ENCODE assay signal across 17 cellular contexts in the genomic region with DNA sequence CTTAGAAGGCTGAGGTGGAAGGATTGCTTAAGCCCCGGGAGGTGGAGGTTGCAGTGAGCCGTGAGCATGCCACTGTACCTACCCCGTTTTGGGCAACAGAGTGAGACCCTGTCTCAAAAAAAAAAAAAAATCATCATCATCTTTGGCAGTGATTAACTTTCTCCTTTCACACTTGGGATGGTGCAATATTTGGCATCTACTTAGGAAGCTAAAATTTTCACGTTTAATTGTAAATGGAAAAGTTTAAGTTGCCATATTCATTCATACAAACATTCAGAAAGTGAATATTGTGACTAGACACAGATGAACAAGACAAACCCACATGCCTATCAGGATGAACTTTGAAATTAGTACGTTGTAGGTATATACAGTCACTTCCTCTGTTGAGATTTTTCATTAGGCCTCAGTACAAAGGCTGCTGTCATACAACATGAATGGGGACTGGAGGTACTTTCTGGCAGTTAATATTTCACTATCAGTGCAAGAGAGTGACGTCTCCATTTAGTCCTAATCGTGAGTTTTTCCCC. TPM values are rescaled to one million over a fixed set of nuclear protein-coding genes. Genes with fewer than 3 reads are reported as not detected.
DNase-seq lines count a peak whose midpoint lies in the region; ATAC-seq, FAIRE-seq and TF ChIP-seq lines count a peak whose summit lies in the region.
"Had no signal": no experiment of that assay in that cellular context is flagged by ENCODE, and none has a peak within 500 bp of the region (broad histone marks: within the 10 kb centered on the region; RNA-seq: fewer than 3 reads in every experiment).

No MANE protein-coding gene starts in this region.

- in situ Hi-C loops in transverse colon (cut with MboI; ENCODE audit: low pct_ligation_motif_present in 1 of 4, low pct_unique_long_range_greater_than_20kb in 1 of 4, low sequenced_read_pairs in 3 of 4) = no loop called here

- peak overlapping the region; percentile 60 for H3K27ac Mint-ChIP-seq in activated naive CD8-positive, alpha-beta T cell treated with anti-CD3 and anti-CD28 coated beads, Interleukin-2, amount 10 ng/mL, durations not matched to agents 7 days and 5 days
- H3K27ac Mint-ChIP-seq: stimulated activated memory B cell treated with anti-CD40 and anti-IgM and Interleukin-4, amounts not matched to agents 10 μg/mL and 1 μg/mL and 100 μg/mL, for 72 hours had no signal

- H3K27me3 ChIP-seq in small intestine (ENCODE audit: control insufficient read depth in 2 of 2, insufficient read depth in 2 of 2, low read length in 2 of 2) (no peaks in the 10 kb centered on the region), transverse colon (no peaks in the 10 kb centered on the region)
- H3K27me3 ChIP-seq: adrenal gland, heart right ventricle had no signal

- H3K9me3 Mint-ChIP-seq in activated T-cell treated with anti-CD3 and anti-CD28 coated beads, Interleukin-2, amount 50 U/mL, for 4 hours = no peaks in the 10 kb centered on the region
- H3K9me3 Mint-ChIP-seq in activated naive CD8-positive, alpha-beta T cell treated with anti-CD3 and anti-CD28 coated beads, Interleukin-2, amount 10 ng/mL, durations not matched to agents 7 days and 5 days = no peaks in the 10 kb centered on the region
- H3K9me3 Mint-ChIP-seq: stimulated activated memory B cell treated with anti-CD40 and anti-IgM and Interleukin-4, amounts not matched to agents 10 μg/mL and 1 μg/mL and 100 μg/mL, for 72 hours had no signal

- intact Hi-C loops in transverse colon (cut with DNase I; ENCODE audit: low total_unique reads) = no loop called here

- H3K36me3 ChIP-seq in small intestine (ENCODE audit: control insufficient read depth in 2 of 2, insufficient read depth in 2 of 2, low read length in 2 of 2) (no peaks in the 10 kb centered on the region), transverse colon (no peaks in the 10 kb centered on the region)
- H3K36me3 ChIP-seq: adrenal gland, heart right ventricle had no signal

- DNase-seq in activated T-cell treated with anti-CD3 and anti-CD28 coated beads, Interleukin-2, amount 50 U/mL, for 4 hours = no peak
- no peak for DNase-seq in activated T-cell treated with anti-CD3 and anti-CD28 coated beads for 4 hours
- DNase-seq in activated naive CD8-positive, alpha-beta T cell treated with anti-CD3 and anti-CD28 coated beads, Interleukin-2, amount 10 ng/mL, durations not matched to agents 7 days and 5 days = no peak
- peak; percentile 93 for DNase-seq in small intestine
- DNase-seq in transverse colon = no peak
- DNase-seq in DMS79 treated with DMSO at 0.1 percent for 48 hours (lab: John Stamatoyannopoulos, UW) = no peak
- DNase-seq: adrenal gland; caudate nucleus; effector CD4-positive, alpha-beta T cell; GDM1; heart right ventricle; kidney; NCI-H1694 treated with DMSO at 0.1 percent for 48 hours had no signal

- peaks cover 86% of the 10 kb centered on the region for H3K4me1 Mint-ChIP-seq in activated T-cell treated with anti-CD3 and anti-CD28 coated beads, Interleukin-2, amount 50 U/mL, for 4 hours (ENCODE audit: low read depth)
- H3K4me1 Mint-ChIP-seq in activated naive CD8-positive, alpha-beta T cell treated with anti-CD3 and anti-CD28 coated beads, Interleukin-2, amount 10 ng/mL, durations not matched to agents 7 days and 5 days = peaks cover 69% of the 10 kb centered on the region

- no peak for FAIRE-seq in small intestine (lab: Jason Lieb, UNC)
- FAIRE-seq: kidney had no signal

- H3K27me3 Mint-ChIP-seq in activated T-cell treated with anti-CD3 and anti-CD28 coated beads, Interleukin-2, amount 50 U/mL, for 4 hours (ENCODE audit: low read depth) = no peaks in the 10 kb centered on the region
- H3K27me3 Mint-ChIP-seq in activated naive CD8-positive, alpha-beta T cell treated with anti-CD3 and anti-CD28 coated beads, Interleukin-2, amount 10 ng/mL, durations not matched to agents 7 days and 5 days = no peaks in the 10 kb centered on the region
- H3K27me3 Mint-ChIP-seq: stimulated activated memory B cell treated with anti-CD40 and anti-IgM and Interleukin-4, amounts not matched to agents 10 μg/mL and 1 μg/mL and 100 μg/mL, for 72 hours had no signal

- no peak overlapping the region for H3K4me3 Mint-ChIP-seq in activated T-cell treated with anti-CD3 and anti-CD28 coated beads, Interleukin-2, amount 50 U/mL, for 4 hours
- H3K4me3 Mint-ChIP-seq in activated naive CD8-positive, alpha-beta T cell treated with anti-CD3 and anti-CD28 coated beads, Interleukin-2, amount 10 ng/mL, durations not matched to agents 7 days and 5 days = peak overlapping the region; percentile 29
- H3K4me3 Mint-ChIP-seq: stimulated activated memory B cell treated with anti-CD40 and anti-IgM and Interleukin-4, amounts not matched to agents 10 μg/mL and 1 μg/mL and 100 μg/mL, for 72 hours had no signal

- peak; percentile 67 to 71 for ATAC-seq in activated T-cell treated with anti-CD3 and anti-CD28 coated beads, Interleukin-2, amount 50 U/mL, for 4 hours
- ATAC-seq in HG02981 (IDR thresholded peaks at IDR 0.05; ENCODE audit: unreplicated experiment) (peak; percentile 65), GM21723 (IDR thresholded peaks at IDR 0.05; ENCODE audit: unreplicated experiment) (no peak)
- ATAC-seq in activated naive CD8-positive, alpha-beta T cell treated with anti-CD3 and anti-CD28 coated beads, Interleukin-2, amount 10 ng/mL, durations not matched to agents 7 days and 5 days (ENCODE audit: low read depth) = peak; percentile 51
- ATAC-seq: stimulated activated memory B cell treated with anti-CD40 and anti-IgM and Interleukin-4, amounts not matched to agents 10 μg/mL and 1 μg/mL and 100 μg/mL, for 72 hours had no signal

- TF ChIP-seq POLR2A in transverse colon (IDR thresholded peaks at IDR 0.05) = no peak

- H3K4me3 ChIP-seq in small intestine (ENCODE audit: low read depth in 1 of 2, low read length in 2 of 2) = no peak overlapping the region
- H3K4me3 ChIP-seq in transverse colon = no peak overlapping the region
- H3K4me3 ChIP-seq: adrenal gland, heart right ventricle, SK-N-MC had no signal

- H3K4me1 ChIP-seq in small intestine (ENCODE audit: control insufficient read depth in 2 of 2, insufficient read depth in 1 of 2, low read depth in 1 of 2, low read length in 1 of 2) (peaks cover 14 to 15% of the 10 kb centered on the region in 2 donors), transverse colon (peaks cover 3 to 40% (median 23%) of the 10 kb centered on the region in 4 donors)

- WGBS in small intestine, 3 donors = 10 to 60% (median 29%) methylated on average over 7 of the region's 7 CpGs
- 67 to 85% methylated on average over 7 of the region's 7 CpGs for WGBS in transverse colon (ENCODE audit: low coverage in 1 of 2), 2 donors

- peaks cover 28% of the 10 kb centered on the region for H3K36me3 Mint-ChIP-seq in activated T-cell treated with anti-CD3 and anti-CD28 coated beads, Interleukin-2, amount 50 U/mL, for 4 hours (ENCODE audit: insufficient read depth)
- H3K36me3 Mint-ChIP-seq in activated naive CD8-positive, alpha-beta T cell treated with anti-CD3 and anti-CD28 coated beads, Interleukin-2, amount 10 ng/mL, durations not matched to agents 7 days and 5 days = peaks cover 56% of the 10 kb centered on the region

- TF ChIP-seq CTCF in transverse colon (IDR thresholded peaks at IDR 0.05) = no peak

- peak overlapping the region in 1 of 2 donors; percentile 67 for H3K27ac ChIP-seq in small intestine (ENCODE audit: low read depth in 1 of 2, low read length in 1 of 2)
- peak overlapping the region in 1 of 4 donors; percentile 17 for H3K27ac ChIP-seq in transverse colon
- H3K27ac ChIP-seq: adrenal gland, heart right ventricle, SK-N-MC had no signal

- H3K9me3 ChIP-seq in small intestine (ENCODE audit: control insufficient read depth, low read depth) (no peaks in the 10 kb centered on the region), transverse colon (no peaks in the 10 kb centered on the region)
- H3K9me3 ChIP-seq: adrenal gland, heart right ventricle had no signal

- TF ChIP-seq EP300 in transverse colon (IDR thresholded peaks at IDR 0.05; ENCODE audit: low read depth) = no peak

- POLR2A ChIA-PET in activated naive CD8-positive, alpha-beta T cell treated with anti-CD3 and anti-CD28 coated beads, Interleukin-2, amount 10 ng/mL, durations not matched to agents 7 days and 5 days (lab: Charles Lee) = interaction anchor here (0.7 to 2.6 kb wide), 4 partner anchors 8 to 48 kb away, joined by 3 to 13 read pairs (median 4); partner anchors contain the start of gene TOP1

RNA-seq across cellular contexts. Expression of gene TOP1, which starts 10.3 kb away (rescaled TPM):
- 100 to 1,000 TPM; 117 to 131 (median 121) TPM for total RNA-seq in activated T-cell treated with anti-CD3 and anti-CD28 coated beads, Interleukin-2, amount 50 U/mL, for 4 hours
- 10 to 100 TPM; 72.6 to 75.2 TPM for total RNA-seq in activated naive CD8-positive, alpha-beta T cell treated with anti-CD3 and anti-CD28 coated beads, Interleukin-2, amount 10 ng/mL, durations not matched to agents 7 days and 5 days
- 10 to 100 TPM; 46.2 to 72.4 (median 67.1) TPM for polyA plus RNA-seq in small intestine
- total RNA-seq in transverse colon = 10 to 100 TPM; 29.6 to 52.3 (median 36.9) TPM
